In genomic region chr12:89319606-89320005, GRCh38 we compare ENCODE assay signal across 28 cellular contexts.
"Had no signal": no experiment of that assay in that cellular context is flagged by ENCODE, and none has a peak within 500 bp of the region (broad histone marks: within the 10 kb centered on the region; RNA-seq: fewer than 3 reads in every experiment).

No MANE protein-coding gene starts in this region.

- H3K9me3 ChIP-seq: left lung, thyroid gland, upper lobe of right lung had no signal

- H2AFZ ChIP-seq: hepatocyte, parathyroid adenoma had no signal

- H3K9me3 Mint-ChIP-seq: activated CD8-positive, alpha-beta T cell treated with anti-CD3 and anti-CD28 coated beads for 36 hours; activated naive CD4-positive, alpha-beta T cell treated with anti-CD3 and anti-CD28 coated beads, Interleukin-2, amount 10 ng/mL, durations not matched to agents 7 days and 5 days; activated naive CD8-positive, alpha-beta T cell treated with anti-CD3 and anti-CD28 coated beads, Interleukin-2, amount 50 U/mL, for 24 hours; immature natural killer cell; nephron; T-helper 2 cell treated with Interferon-gamma antibody and Interleukin-4, amounts not matched to agents 5 μg/mL and 100 μg/mL, for 36 hours had no signal

- H3K4me3 ChIP-seq: hepatocyte, left lung, thyroid gland, upper lobe of right lung had no signal

- H3K4me3 Mint-ChIP-seq: activated CD4-positive, alpha-beta T cell treated with anti-CD3 and anti-CD28 coated beads, Interleukin-2, amount 10 ng/mL, durations not matched to agents 7 days and 5 days; activated CD8-positive, alpha-beta memory T cell treated with anti-CD3 and anti-CD28 coated beads, Interleukin-2, amount 10 ng/mL, durations not matched to agents 7 days and 5 days; activated CD8-positive, alpha-beta T cell treated with anti-CD3 and anti-CD28 coated beads for 36 hours; activated naive CD4-positive, alpha-beta T cell treated with anti-CD3 and anti-CD28 coated beads, Interleukin-2, amount 10 ng/mL, durations not matched to agents 7 days and 5 days; activated naive CD8-positive, alpha-beta T cell treated with anti-CD3 and anti-CD28 coated beads, Interleukin-2, amount 50 U/mL, for 24 hours; brain; immature natural killer cell; nephron; T-helper 2 cell treated with Interferon-gamma antibody and Interleukin-4, amounts not matched to agents 5 μg/mL and 100 μg/mL, for 36 hours had no signal

- H3K4me2 ChIP-seq: hepatocyte had no signal

- H3K4me1 ChIP-seq: left lung, parathyroid adenoma had no signal

- H3K36me3 Mint-ChIP-seq: activated naive CD4-positive, alpha-beta T cell treated with anti-CD3 and anti-CD28 coated beads, Interleukin-2, amount 10 ng/mL, durations not matched to agents 7 days and 5 days; brain; immature natural killer cell had no signal

- H3K9ac ChIP-seq: parathyroid adenoma had no signal

- H3K27me3 ChIP-seq: foreskin keratinocyte, hepatocyte, left lung, thyroid gland, upper lobe of right lung had no signal

- H3K27ac Mint-ChIP-seq: activated CD4-positive, alpha-beta T cell treated with anti-CD3 and anti-CD28 coated beads, Interleukin-2, amount 10 ng/mL, durations not matched to agents 7 days and 5 days; activated CD8-positive, alpha-beta memory T cell treated with anti-CD3 and anti-CD28 coated beads, Interleukin-2, amount 10 ng/mL, durations not matched to agents 7 days and 5 days; activated CD8-positive, alpha-beta T cell treated with anti-CD3 and anti-CD28 coated beads for 36 hours; activated naive CD4-positive, alpha-beta T cell treated with anti-CD3 and anti-CD28 coated beads, Interleukin-2, amount 10 ng/mL, durations not matched to agents 7 days and 5 days; activated naive CD8-positive, alpha-beta T cell treated with anti-CD3 and anti-CD28 coated beads, Interleukin-2, amount 50 U/mL, for 24 hours; immature natural killer cell; T-helper 2 cell treated with Interferon-gamma antibody and Interleukin-4, amounts not matched to agents 5 μg/mL and 100 μg/mL, for 36 hours had no signal

- ATAC-seq: activated CD8-positive, alpha-beta memory T cell treated with anti-CD3 and anti-CD28 coated beads, Interleukin-2, amount 10 ng/mL, durations not matched to agents 7 days and 5 days; activated CD8-positive, alpha-beta T cell treated with anti-CD3 and anti-CD28 coated beads for 36 hours; activated naive CD8-positive, alpha-beta T cell treated with anti-CD3 and anti-CD28 coated beads, Interleukin-2, amount 50 U/mL, for 24 hours; left lung; stimulated activated naive CD8-positive, alpha-beta T cell treated with anti-CD3 and anti-CD28 coated beads, Interleukin-15, Interleukin-2, amounts not matched to agents 100 U/mL and 50 U/mL, for 24 hours had no signal

- H3K36me3 ChIP-seq: left lung, thyroid gland, upper lobe of right lung, WERI-Rb-1 had no signal

- H3K27ac ChIP-seq: foreskin keratinocyte, hepatocyte, left lung, parathyroid adenoma, thyroid gland, upper lobe of right lung, WERI-Rb-1 had no signal

- H3K79me2 ChIP-seq: hepatocyte, parathyroid adenoma had no signal

- DNase-seq: activated CD4-positive, alpha-beta T cell treated with anti-CD3 and anti-CD28 coated beads, Interleukin-2, amount 10 ng/mL, durations not matched to agents 7 days and 5 days; activated CD4-positive, CD25-positive, alpha-beta regulatory T cell treated with anti-CD3 and anti-CD28 coated beads, Interleukin-2, amount 50 U/mL, for 72 hours; activated CD8-positive, alpha-beta memory T cell treated with anti-CD3 and anti-CD28 coated beads, Interleukin-2, amount 10 ng/mL, durations not matched to agents 7 days and 5 days; activated CD8-positive, alpha-beta T cell treated with anti-CD3 and anti-CD28 coated beads for 36 hours; activated effector memory CD4-positive, alpha-beta T cell treated with anti-CD3 and anti-CD28 coated beads, Interleukin-2, amount 50 U/mL, for 16 hours; activated naive CD4-positive, alpha-beta T cell treated with anti-CD3 and anti-CD28 coated beads, Interleukin-2, amount 10 ng/mL, durations not matched to agents 7 days and 5 days; activated naive CD8-positive, alpha-beta T cell treated with anti-CD3 and anti-CD28 coated beads, Interleukin-2, amount 50 U/mL, for 24 hours; activated T-cell treated with anti-CD3 and anti-CD28 coated beads for 4 hours; aorta; central memory CD4-positive, alpha-beta T cell; dermis blood vessel endothelial cell; effector CD8-positive, alpha-beta T cell; glutamatergic neuron; immature natural killer cell; kidney glomerular epithelial cell; left lung; stimulated activated CD4-positive, alpha-beta T cell treated with anti-CD3 and anti-CD28 coated beads, Interleukin-4, amount 100 ng/mL, for 24 hours; stimulated activated naive CD8-positive, alpha-beta T cell treated with anti-CD3 and anti-CD28 coated beads, Interleukin-15, Interleukin-2, amounts not matched to agents 100 U/mL and 50 U/mL, for 24 hours; substantia nigra; thyroid gland; upper lobe of right lung had no signal

- H3K27me3 Mint-ChIP-seq: activated CD4-positive, alpha-beta T cell treated with anti-CD3 and anti-CD28 coated beads, Interleukin-2, amount 10 ng/mL, durations not matched to agents 7 days and 5 days; activated CD8-positive, alpha-beta memory T cell treated with anti-CD3 and anti-CD28 coated beads, Interleukin-2, amount 10 ng/mL, durations not matched to agents 7 days and 5 days; activated CD8-positive, alpha-beta T cell treated with anti-CD3 and anti-CD28 coated beads for 36 hours; activated naive CD8-positive, alpha-beta T cell treated with anti-CD3 and anti-CD28 coated beads, Interleukin-2, amount 50 U/mL, for 24 hours; brain had no signal
